In genomic region chr6:41443616-41444525, GRCh38 we compare ENCODE assay signal across 1 cellular context.
TF ChIP-seq lines count a peak whose summit lies in the region.

No MANE protein-coding gene starts in this region.

TF ChIP-seq in HepG2, 621 proteins besides CTCF, POLR2A, EP300 and RAD21 (continued from another document):
- TF ChIP-seq ZNF710 (CRISPR knock-in tag; IDR thresholded peaks at IDR 0.05; ENCODE audit: borderline replicate concordance) = no peak
- no peak for TF ChIP-seq HNF4A (CRISPR knock-in tag; IDR thresholded peaks at IDR 0.05)
